15 cellular contexts compared by ENCODE assay signal in genomic region chr15:33789141-33789540, GRCh38.
DNase-seq lines count a peak whose midpoint lies in the region; TF ChIP-seq lines count a peak whose summit lies in the region.
"Had no signal": no experiment of that assay in that cellular context is flagged by ENCODE, and none has a peak within 500 bp of the region (broad histone marks: within the 10 kb centered on the region; RNA-seq: fewer than 3 reads in every experiment).

No MANE protein-coding gene starts in this region.

- H3K4me1 Mint-ChIP-seq in MCF 10A (ENCODE audit: insufficient read depth, unreplicated experiment): peaks cover 5% of the 10 kb centered on the region

- dilution Hi-C loops in mammary epithelial cell (cut with HindIII; ENCODE audit: low sequenced_read_pairs): no loop called here

- H3K36me3 ChIP-seq in mammary epithelial cell (ENCODE audit: insufficient read depth, low read length) (no peaks in the 10 kb centered on the region), SJCRH30 (peaks cover 20% of the 10 kb centered on the region), kidney epithelial cell (ENCODE audit: control insufficient read depth, insufficient read depth, low read length) (no peaks in the 10 kb centered on the region), vagina (no peaks in the 10 kb centered on the region)
- H3K36me3 ChIP-seq: neutrophil had no signal

- DNase-seq in MCF 10A (ENCODE audit: unreplicated experiment) (peak; percentile 33), mammary epithelial cell (no peak), SJCRH30 (peak; percentile 22 to 50), kidney epithelial cell (ENCODE audit: low read depth) (peak; percentile 7), vagina (ENCODE audit: extremely low spot score in 2 of 2) (no peak), nucleus accumbens (lab: John Stamatoyannopoulos, UW) (no peak), SKM-1 (lab: John Stamatoyannopoulos, UW; ENCODE audit: unreplicated experiment) (no peak), NCI-H526 (lab: John Stamatoyannopoulos, UW) (no peak)
- DNase-seq: activated T-cell treated with anti-CD3 and anti-CD28 coated beads, Interleukin-2, amount 50 U/mL, for 4 hours; amygdala; DMS153; glutamatergic neuron; left ventricle myocardium superior; stimulated activated CD8-positive, alpha-beta memory T cell treated with anti-CD3 and anti-CD28 coated beads, Interleukin-4, amount 100 ng/mL, for 48 hours had no signal

- TF ChIP-seq POLR2A in vagina (IDR thresholded peaks at IDR 0.05): no peak

- TF ChIP-seq CTCF in MCF 10A (IDR thresholded peaks at IDR 0.05; ENCODE audit: unreplicated experiment) (no peak), mammary epithelial cell (conservative IDR thresholded peaks at IDR 0.05 in 1 of 2, IDR thresholded peaks at IDR 0.05 in 1 of 2; ENCODE audit: extremely low read depth in 1 of 2, insufficient read depth in 1 of 2, low read depth in 1 of 2, low read length in 2 of 2) (no peak), kidney epithelial cell (IDR thresholded peaks at IDR 0.05; ENCODE audit: insufficient read depth, low read length, poor library complexity, severe bottlenecking) (no peak), vagina (IDR thresholded peaks at IDR 0.05) (no peak)

- CTCF ChIA-PET in MCF 10A (lab: Yijun Ruan, JAX) (interaction anchor here (0.7 to 1.1 kb wide), 2 partner anchors 11 to 52 kb away, joined by 3 to 4 read pairs; no protein-coding TSS in a partner anchor), mammary epithelial cell (lab: Charles Lee; ENCODE audit: low non-redundant PET) (no interaction called here)

- in situ Hi-C loops in mammary epithelial cell (cut with MboI; ENCODE audit: low sequenced_read_pairs in 2 of 2): no loop called here

- H3K27ac ChIP-seq in mammary epithelial cell (ENCODE audit: insufficient read depth, low read depth, low read length) (no peak overlapping the region), SJCRH30 (no peak overlapping the region), vagina (peak overlapping the region; percentile 7)
- H3K27ac ChIP-seq: neutrophil had no signal

- no peaks in the 10 kb centered on the region for H4K20me1 ChIP-seq in mammary epithelial cell (ENCODE audit: insufficient read depth, low read length)

- H3K4me3 ChIP-seq in mammary epithelial cell (replicated peaks in 1 of 3; ENCODE audit: insufficient read depth in 1 of 3, low read depth in 2 of 3, low read length in 3 of 3) (no peak overlapping the region), SJCRH30 (no peak overlapping the region), kidney epithelial cell (ENCODE audit: low read depth, low read length) (no peak overlapping the region), vagina (no peak overlapping the region)

- H3K4me2 ChIP-seq in mammary epithelial cell (ENCODE audit: insufficient read depth, low read depth, low read length): no peak overlapping the region

- no peak overlapping the region for H3K9ac ChIP-seq in mammary epithelial cell (ENCODE audit: insufficient read depth, low read length)

- H3K9me3 Mint-ChIP-seq in MCF 10A (ENCODE audit: unreplicated experiment): no peaks in the 10 kb centered on the region
- H3K9me3 Mint-ChIP-seq: activated T-cell treated with anti-CD3 and anti-CD28 coated beads, Interleukin-2, amount 50 U/mL, for 4 hours had no signal

- no peaks in the 10 kb centered on the region for H3K79me2 ChIP-seq in mammary epithelial cell (ENCODE audit: insufficient read depth, low read length)

- POLR2A ChIA-PET in MCF 10A (lab: Yijun Ruan, JAX): no interaction called here

- no peaks in the 10 kb centered on the region for H3K4me1 ChIP-seq in mammary epithelial cell (ENCODE audit: insufficient read depth, low read length)
- H3K4me1 ChIP-seq in SJCRH30: no peaks in the 10 kb centered on the region
- no peaks in the 10 kb centered on the region for H3K4me1 ChIP-seq in vagina

- intact Hi-C loops in MCF 10A (cut with micrococcal nuclease) (no loop called here), mammary epithelial cell (cut with micrococcal nuclease) (no loop called here), vagina (cut with DNase I) (no loop called here)

- H3K9me3 ChIP-seq in mammary epithelial cell (replicated peaks; ENCODE audit: insufficient read depth, low read length) (no peaks in the 10 kb centered on the region), SJCRH30 (replicated peaks) (no peaks in the 10 kb centered on the region), vagina (no peaks in the 10 kb centered on the region)
- H3K9me3 ChIP-seq: neutrophil had no signal

- H3K27me3 ChIP-seq in mammary epithelial cell (ENCODE audit: insufficient read depth, low read length) (peaks cover 5% of the 10 kb centered on the region), SJCRH30 (no peaks in the 10 kb centered on the region), kidney epithelial cell (ENCODE audit: control insufficient read depth, insufficient read depth, low read length) (no peaks in the 10 kb centered on the region), vagina (no peaks in the 10 kb centered on the region)
- H3K27me3 ChIP-seq: neutrophil had no signal

- BruUV-seq in MCF 10A (replicated peaks; lab: Mats Ljungman, UMichigan) (no TSS peak), mammary epithelial cell (replicated peaks; lab: Mats Ljungman, UMichigan) (no TSS peak)

- no peak overlapping the region for H2AFZ ChIP-seq in mammary epithelial cell (ENCODE audit: low read depth, low read length)

- H3K36me3 Mint-ChIP-seq in MCF 10A (ENCODE audit: insufficient read depth, unreplicated experiment): no peaks in the 10 kb centered on the region

- H3K4me3 Mint-ChIP-seq in MCF 10A (ENCODE audit: unreplicated experiment): no peak overlapping the region
- H3K4me3 Mint-ChIP-seq: activated T-cell treated with anti-CD3 and anti-CD28 coated beads, Interleukin-2, amount 50 U/mL, for 4 hours had no signal

- H3K27ac Mint-ChIP-seq in MCF 10A (ENCODE audit: low read depth, unreplicated experiment): no peak overlapping the region

- no peaks in the 10 kb centered on the region for H3K27me3 Mint-ChIP-seq in MCF 10A (ENCODE audit: insufficient read depth, unreplicated experiment)

- WGBS in mammary epithelial cell (ENCODE audit: low coverage, missing lambda C conversion rate): 59% methylated on average over 4 of the region's 4 CpGs

Comparison
In these comparisons a context has a peak if more than half of its experiments do, and no peak if none do; other contexts are left out.
1. DNase-seq: peak in MCF 10A (single experiment), SJCRH30 (2 of 2) and kidney epithelial cell (single experiment); none in mammary epithelial cell (single experiment), vagina (0 of 2), nucleus accumbens (0 of 56), SKM-1 (single experiment) and NCI-H526 (0 of 2).